8 cellular contexts compared by ENCODE assay signal in the genomic region with DNA sequence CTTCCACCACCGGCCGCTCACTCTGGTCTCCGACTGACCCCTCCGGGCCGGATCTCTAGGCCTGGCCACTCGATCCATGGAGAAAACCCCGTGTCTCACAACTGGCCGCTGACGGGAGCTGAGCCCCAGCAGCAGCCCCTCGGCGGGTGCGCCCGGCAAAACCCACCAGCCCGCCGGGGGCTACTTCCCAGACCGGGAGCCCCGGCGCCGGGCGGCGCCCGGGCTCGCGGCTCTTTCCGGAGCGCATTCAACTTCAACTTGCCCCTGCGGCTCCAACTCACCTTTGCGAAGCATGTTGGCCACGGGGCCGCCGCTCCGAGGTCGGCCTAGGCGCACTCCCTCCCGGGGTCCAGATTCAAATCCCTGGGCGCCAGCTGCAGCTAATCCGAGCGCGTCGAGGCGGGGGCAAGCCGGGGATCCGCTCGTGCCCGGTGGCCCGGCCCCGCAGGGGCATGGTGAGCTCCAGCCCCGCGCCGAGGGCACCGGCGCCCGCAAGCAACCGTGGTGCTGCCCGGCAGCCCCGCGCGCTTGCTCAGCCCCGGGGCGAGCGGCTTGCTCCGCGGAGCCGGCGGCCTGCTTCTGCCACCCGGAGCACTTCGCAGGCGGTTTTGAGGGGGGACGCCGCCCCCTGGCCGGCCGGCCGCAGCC. TPM values are rescaled to one million over a fixed set of nuclear protein-coding genes. Genes with fewer than 3 reads are reported as not detected.
DNase-seq lines count a peak whose midpoint lies in the region; ATAC-seq and TF ChIP-seq lines count a peak whose summit lies in the region.

No MANE protein-coding gene starts in this region.

- peaks cover 22% of the 10 kb centered on the region for H3K27me3 Mint-ChIP-seq in activated CD4-positive, alpha-beta T cell treated with anti-CD3 and anti-CD28 coated beads for 36 hours
- H3K27me3 Mint-ChIP-seq in activated T-cell treated with anti-CD3 and anti-CD28 coated beads, Interleukin-2, amount 50 U/mL, for 72 hours (ENCODE audit: low read depth): peaks cover 51% of the 10 kb centered on the region

- H3K9me3 Mint-ChIP-seq in activated CD4-positive, alpha-beta T cell treated with anti-CD3 and anti-CD28 coated beads for 36 hours (ENCODE audit: low read depth): no peaks in the 10 kb centered on the region
- H3K9me3 Mint-ChIP-seq in activated T-cell treated with anti-CD3 and anti-CD28 coated beads, Interleukin-2, amount 50 U/mL, for 72 hours: no peaks in the 10 kb centered on the region

- no peak overlapping the region for H3K9ac ChIP-seq in iPS-20b (ENCODE audit: low read depth, low read length)

- H3K4me3 ChIP-seq in iPS-20b (ENCODE audit: low read length) (peak overlapping the region; percentile 51; the same call in 1 of the 2 replicates), suprapubic skin (peak overlapping the region; percentile 74)

- no peak for ATAC-seq in activated CD4-positive, alpha-beta T cell treated with anti-CD3 and anti-CD28 coated beads for 36 hours
- ATAC-seq in activated T-cell treated with anti-CD3 and anti-CD28 coated beads, Interleukin-2, amount 50 U/mL, for 72 hours (replicated peaks in 1 of 2): peak; percentile 13 to 16
- no peak for ATAC-seq in GM21528 (IDR thresholded peaks at IDR 0.05; ENCODE audit: low FRiP score, unreplicated experiment)

- no peak for DNase-seq in activated CD4-positive, alpha-beta T cell treated with anti-CD3 and anti-CD28 coated beads for 36 hours
- DNase-seq in activated CD4-positive, alpha-beta T cell treated with anti-CD3 and anti-CD28 coated beads for 48 hours: no peak
- peak; percentile 8 to 16 for DNase-seq in activated T-cell treated with anti-CD3 and anti-CD28 coated beads, Interleukin-2, amount 50 U/mL, for 72 hours
- peak in 1 of 2 donors; percentile 66 for DNase-seq in suprapubic skin (ENCODE audit: low spot score in 2 of 2)
- no peak for DNase-seq in effector CD8-positive, alpha-beta T cell (lab: John Stamatoyannopoulos, UW)
- DNase-seq in hypothalamus (lab: John Stamatoyannopoulos, UW): no peak

- no peak overlapping the region for H3K27ac Mint-ChIP-seq in activated CD4-positive, alpha-beta T cell treated with anti-CD3 and anti-CD28 coated beads for 36 hours
- no peak overlapping the region for H3K27ac Mint-ChIP-seq in activated T-cell treated with anti-CD3 and anti-CD28 coated beads, Interleukin-2, amount 50 U/mL, for 72 hours

- CTCF ChIA-PET in activated CD4-positive, alpha-beta T cell treated with anti-CD3 and anti-CD28 coated beads for 36 hours (lab: Charles Lee): interaction anchor here (0.7 to 1.6 kb wide), 4 partner anchors 13 to 376 kb away, joined by 3 to 6 read pairs (median 4); a partner anchor contains a TSS

- intact Hi-C loops in activated CD4-positive, alpha-beta T cell treated with anti-CD3 and anti-CD28 coated beads for 36 hours (cut with DNase I, micrococcal nuclease): loop anchor here (5.0 kb wide), 3 partner anchors 117 to 302 kb away; a partner anchor contains a TSS

- POLR2A ChIA-PET in activated CD4-positive, alpha-beta T cell treated with anti-CD3 and anti-CD28 coated beads for 36 hours (lab: Charles Lee): interaction anchor here (0.6 kb wide), 1 partner anchor 12 kb away, joined by 4 read pairs; no protein-coding TSS in a partner anchor

- H3K4me1 ChIP-seq in iPS-20b (ENCODE audit: insufficient read depth, low read length) (0 out of 2 replicates have a peak, but pooled peaks cover 3% of the 10 kb centered on the region), suprapubic skin (peaks cover 50% of the 10 kb centered on the region)

- no peaks in the 10 kb centered on the region for H3K36me3 Mint-ChIP-seq in activated CD4-positive, alpha-beta T cell treated with anti-CD3 and anti-CD28 coated beads for 36 hours (ENCODE audit: low read depth)
- H3K36me3 Mint-ChIP-seq in activated T-cell treated with anti-CD3 and anti-CD28 coated beads, Interleukin-2, amount 50 U/mL, for 72 hours (ENCODE audit: insufficient read depth in 2 of 2): no peaks in the 10 kb centered on the region

- H3K27me3 ChIP-seq in iPS-20b (ENCODE audit: insufficient read depth, low read length) (peaks cover 96% of the 10 kb centered on the region), suprapubic skin (no peaks in the 10 kb centered on the region)

- no peak for TF ChIP-seq POLR2A in suprapubic skin (IDR thresholded peaks at IDR 0.05)

- 0% methylated on average over 28 of the region's 73 CpGs for WGBS in suprapubic skin

- H3K9me3 ChIP-seq in iPS-20b (ENCODE audit: insufficient read depth, low read depth, low read length) (no peaks in the 10 kb centered on the region), suprapubic skin (no peaks in the 10 kb centered on the region)

- H3K36me3 ChIP-seq in iPS-20b (ENCODE audit: insufficient read depth, low read depth, low read length): no peaks in the 10 kb centered on the region
- H3K36me3 ChIP-seq in suprapubic skin: no peaks in the 10 kb centered on the region

- H3K27ac ChIP-seq in iPS-20b (ENCODE audit: low read length) (no peak overlapping the region), suprapubic skin (peak overlapping the region; percentile 43)

- no peak for TF ChIP-seq CTCF in suprapubic skin (IDR thresholded peaks at IDR 0.05)

- peak overlapping the region; percentile 47 for H3K4me3 Mint-ChIP-seq in activated CD4-positive, alpha-beta T cell treated with anti-CD3 and anti-CD28 coated beads for 36 hours
- peak overlapping the region; percentile 80 to 81 for H3K4me3 Mint-ChIP-seq in activated T-cell treated with anti-CD3 and anti-CD28 coated beads, Interleukin-2, amount 50 U/mL, for 72 hours

- H3K4me1 Mint-ChIP-seq in activated CD4-positive, alpha-beta T cell treated with anti-CD3 and anti-CD28 coated beads for 36 hours: peaks cover 12% of the 10 kb centered on the region
- peaks cover 19% of the 10 kb centered on the region for H3K4me1 Mint-ChIP-seq in activated T-cell treated with anti-CD3 and anti-CD28 coated beads, Interleukin-2, amount 50 U/mL, for 72 hours (ENCODE audit: low read depth)

- no peak for TF ChIP-seq EP300 in suprapubic skin (IDR thresholded peaks at IDR 0.05)

RNA-seq across cellular contexts. Expression of a gene that starts 0.4 kb away (rescaled TPM):
- under 1 TPM; 0.11 to 0.18 TPM for total RNA-seq in activated CD4-positive, alpha-beta T cell treated with anti-CD3 and anti-CD28 coated beads for 36 hours
- under 1 TPM; 0.14 to 0.21 TPM for total RNA-seq in activated T-cell treated with anti-CD3 and anti-CD28 coated beads, Interleukin-2, amount 50 U/mL, for 72 hours
- total RNA-seq in suprapubic skin: 10 to 100 TPM; 16.4 to 24.8 (median 21.6) TPM

RNA-seq across cellular contexts. Expression of a gene that starts 5.3 kb away (rescaled TPM):
- total RNA-seq in activated CD4-positive, alpha-beta T cell treated with anti-CD3 and anti-CD28 coated beads for 36 hours: 10 to 100 TPM; 29.1 to 37.0 TPM
- total RNA-seq in activated T-cell treated with anti-CD3 and anti-CD28 coated beads, Interleukin-2, amount 50 U/mL, for 72 hours: 10 to 100 TPM; 36.8 to 40.8 TPM
- 100 to 1,000 TPM in 1 of 4 donors, 10 to 100 TPM in 3; 58.7 to 115 (median 66.3) TPM for total RNA-seq in suprapubic skin

RNA-seq across cellular contexts. Expression of a gene that starts 17.1 kb away (rescaled TPM):
- total RNA-seq in activated CD4-positive, alpha-beta T cell treated with anti-CD3 and anti-CD28 coated beads for 36 hours: 10 to 100 TPM; 31.4 to 38.6 TPM
- 10 to 100 TPM; 29.0 to 33.3 TPM for total RNA-seq in activated T-cell treated with anti-CD3 and anti-CD28 coated beads, Interleukin-2, amount 50 U/mL, for 72 hours
- total RNA-seq in suprapubic skin: 10 to 100 TPM; 36.6 to 51.5 (median 42.7) TPM

RNA-seq across cellular contexts. Expression of a gene that starts 30.2 kb away (rescaled TPM):
- 10 to 100 TPM; 13.6 to 16.5 TPM for total RNA-seq in activated CD4-positive, alpha-beta T cell treated with anti-CD3 and anti-CD28 coated beads for 36 hours
- 10 to 100 TPM; 11.7 to 21.4 TPM for total RNA-seq in activated T-cell treated with anti-CD3 and anti-CD28 coated beads, Interleukin-2, amount 50 U/mL, for 72 hours
- 1 to 10 TPM; 2.7 to 9.5 (median 4.9) TPM for total RNA-seq in suprapubic skin

Comparison
In these comparisons a context has a peak if more than half of its experiments do, and no peak if none do; other contexts are left out.
1. ATAC-seq: peak in activated T-cell treated with anti-CD3 and anti-CD28 coated beads, Interleukin-2, amount 50 U/mL, for 72 hours (2 of 2); none in activated CD4-positive, alpha-beta T cell treated with anti-CD3 and anti-CD28 coated beads for 36 hours (single experiment) and GM21528 (single experiment).
2. DNase-seq: peak in activated T-cell treated with anti-CD3 and anti-CD28 coated beads, Interleukin-2, amount 50 U/mL, for 72 hours (2 of 2); none in activated CD4-positive, alpha-beta T cell treated with anti-CD3 and anti-CD28 coated beads for 36 hours (single experiment), activated CD4-positive, alpha-beta T cell treated with anti-CD3 and anti-CD28 coated beads for 48 hours (single experiment), effector CD8-positive, alpha-beta T cell (single experiment) and hypothalamus (0 of 51).
3. RNA of a gene that starts 0.4 kb away (total RNA-seq): 16.4 to 24.8 TPM in suprapubic skin; 0.14 to 0.21 TPM in activated T-cell treated with anti-CD3 and anti-CD28 coated beads, Interleukin-2, amount 50 U/mL, for 72 hours and 0.11 to 0.18 TPM in activated CD4-positive, alpha-beta T cell treated with anti-CD3 and anti-CD28 coated beads for 36 hours; every median in the first group is over 10 times any median in the second.